In genomic region chr12:119006749-119007148, GRCh38 we compare ENCODE assay signal across 20 cellular contexts.
DNase-seq lines count a peak whose midpoint lies in the region; ATAC-seq and FAIRE-seq lines count a peak whose summit lies in the region.
"Had no signal": no experiment of that assay in that cellular context is flagged by ENCODE, and none has a peak within 500 bp of the region (broad histone marks: within the 10 kb centered on the region; RNA-seq: fewer than 3 reads in every experiment).

No MANE protein-coding gene starts in this region.

- peak; percentile 78 for DNase-seq in NCI-H748 (lab: John Stamatoyannopoulos, UW; ENCODE audit: unreplicated experiment)
- no peak for DNase-seq in NCI-H748 treated with DMSO at 0.1 percent for 48 hours (lab: John Stamatoyannopoulos, UW)
- peak; percentile 85 for DNase-seq in NCI-H82 treated with DMSO at 0.1 percent for 48 hours (lab: John Stamatoyannopoulos, UW; ENCODE audit: unreplicated experiment)
- DNase-seq in ecto neural progenitor cell (ENCODE audit: low spot score): peak; percentile 83
- no peak for DNase-seq in NCI-H774 (lab: John Stamatoyannopoulos, UW)
- no peak for DNase-seq in stimulated activated CD4-positive, alpha-beta T cell treated with anti-CD3 and anti-CD28 coated beads, Interleukin-2, amount 100 ng/mL, for 24 hours
- no peak for DNase-seq in HTR-8/SVneo (ENCODE audit: insufficient read length, low spot score)
- DNase-seq: activated CD8-positive, alpha-beta T cell treated with anti-CD3 and anti-CD28 coated beads for 36 hours; activated naive CD4-positive, alpha-beta T cell treated with Interleukin-2 at 50 U/mL for 16 hours; activated T-cell treated with anti-CD3 and anti-CD28 coated beads, Interleukin-2, amount 50 U/mL, for 24 hours; anterior cingulate cortex; DMS153; effector memory CD4-positive, alpha-beta T cell; KG1; left ventricle myocardium inferior; NCI-H2107; psoas muscle; T-helper 17 cell had no signal

- no peak for FAIRE-seq in HTR-8/SVneo (lab: Jason Lieb, UNC)
- FAIRE-seq: GM12891 had no signal

- ATAC-seq in GM21381 (IDR thresholded peaks at IDR 0.05; ENCODE audit: unreplicated experiment): no peak
- ATAC-seq: activated CD8-positive, alpha-beta T cell treated with anti-CD3 and anti-CD28 coated beads for 36 hours; psoas muscle; T-helper 17 cell had no signal

Comparison
In these comparisons a context has a peak if more than half of its experiments do, and no peak if none do; other contexts are left out.
1. DNase-seq: peak in NCI-H748 (single experiment), NCI-H82 treated with DMSO at 0.1 percent for 48 hours (single experiment) and ecto neural progenitor cell (single experiment); none in NCI-H748 treated with DMSO at 0.1 percent for 48 hours (single experiment), NCI-H774 (single experiment), stimulated activated CD4-positive, alpha-beta T cell treated with anti-CD3 and anti-CD28 coated beads, Interleukin-2, amount 100 ng/mL, for 24 hours (0 of 2) and HTR-8/SVneo (single experiment).